Comparison of ENCODE assay signal across 18 cellular contexts in the genomic region with DNA sequence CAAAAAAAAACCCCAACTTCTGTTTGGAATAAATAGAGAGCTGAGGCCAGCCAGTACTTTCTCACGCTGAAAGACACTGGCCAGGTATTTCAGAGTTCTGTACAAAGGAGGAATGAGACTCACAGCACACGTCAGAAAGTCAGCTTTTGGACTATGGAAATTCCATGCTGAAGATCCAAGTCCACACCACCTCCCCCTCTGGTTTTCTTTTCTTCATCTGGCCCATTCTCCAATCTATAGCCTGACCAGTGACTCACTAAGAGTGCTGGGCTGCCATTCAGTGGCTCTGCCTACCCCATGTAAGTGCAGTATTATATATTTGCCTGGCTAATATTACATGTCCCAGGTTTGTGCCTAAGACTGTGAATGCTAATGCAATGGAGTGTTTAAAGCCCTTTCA. TPM values are rescaled to one million over a fixed set of nuclear protein-coding genes. Genes with fewer than 3 reads are reported as not detected.
"Had no signal": no experiment of that assay in that cellular context is flagged by ENCODE, and none has a peak within 500 bp of the region (broad histone marks: within the 10 kb centered on the region; RNA-seq: fewer than 3 reads in every experiment).

No MANE protein-coding gene starts in this region.

- H3K27me3 ChIP-seq: hepatocyte, ovary, right atrium auricular region, suprapubic skin, thyroid gland had no signal

- H3K27ac ChIP-seq: hepatocyte, ovary, right atrium auricular region, suprapubic skin, thyroid gland, upper lobe of right lung had no signal

- H3K4me2 ChIP-seq: hepatocyte, smooth muscle cell had no signal

- H3K27ac Mint-ChIP-seq: naive thymus-derived CD4-positive, alpha-beta T cell had no signal

- H3K36me3 ChIP-seq: ovary, right atrium auricular region, thyroid gland, upper lobe of right lung had no signal

- H3K9me3 Mint-ChIP-seq: naive thymus-derived CD4-positive, alpha-beta T cell; neural crest cell had no signal

- H3K9me3 ChIP-seq: ovary, right atrium auricular region, suprapubic skin, thyroid gland, upper lobe of right lung had no signal

- H3K4me3 Mint-ChIP-seq: naive thymus-derived CD4-positive, alpha-beta T cell; neural crest cell had no signal

- H3K4me3 ChIP-seq: hepatocyte, lung, ovary, right atrium auricular region, smooth muscle cell, suprapubic skin, thyroid gland, upper lobe of right lung had no signal

- DNase-seq: effector memory CD4-positive, alpha-beta T cell; head of caudate nucleus; left colon; left ventricle myocardium superior; naive thymus-derived CD4-positive, alpha-beta T cell; ovary; stimulated activated CD4-positive, alpha-beta T cell treated with anti-CD3 and anti-CD28 coated beads, Interleukin-2, amount 100 ng/mL, for 48 hours; stimulated activated naive CD4-positive, alpha-beta T cell treated with Interleukin-2 at 50 U/mL for 16 hours; thyroid gland; upper lobe of right lung had no signal

- ATAC-seq: esophagus mucosa; left colon; left ventricle myocardium superior; naive thymus-derived CD4-positive, alpha-beta T cell; upper lobe of right lung had no signal

- H3K36me3 Mint-ChIP-seq: naive thymus-derived CD4-positive, alpha-beta T cell had no signal

- H2AFZ ChIP-seq: hepatocyte had no signal

- H3K4me1 ChIP-seq: upper lobe of right lung had no signal

RNA-seq across cellular contexts. Expression of gene BOC, which starts 13.9 kb away (rescaled TPM):
- total RNA-seq: mononuclear cell had no signal
- polyA plus RNA-seq: naive thymus-derived CD4-positive, alpha-beta T cell had no signal
